Comparison of ENCODE assay signal across 9 cellular contexts in the genomic region with DNA sequence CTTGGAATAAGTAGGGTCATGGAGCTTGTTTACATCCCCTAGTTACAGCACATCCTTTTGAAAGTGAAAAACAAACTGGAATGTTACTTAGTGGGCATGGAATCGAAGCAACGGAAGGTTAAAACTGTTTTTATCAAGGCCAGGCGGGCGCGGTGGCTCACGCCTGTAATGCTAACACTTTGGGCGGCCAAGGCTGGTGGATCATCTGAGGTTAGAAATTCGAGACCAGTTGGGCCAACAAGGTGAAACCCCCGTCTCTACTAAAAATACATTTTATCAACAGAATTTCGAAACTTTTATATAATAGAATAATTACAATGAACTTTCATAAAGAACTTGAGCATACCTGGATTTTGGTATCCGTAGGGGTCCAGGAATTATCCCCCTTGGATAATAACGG. TPM values are rescaled to one million over a fixed set of nuclear protein-coding genes. Genes with fewer than 3 reads are reported as not detected.
DNase-seq lines count a peak whose midpoint lies in the region; TF ChIP-seq lines count a peak whose summit lies in the region.
"Had no signal": no experiment of that assay in that cellular context is flagged by ENCODE, and none has a peak within 500 bp of the region (broad histone marks: within the 10 kb centered on the region; RNA-seq: fewer than 3 reads in every experiment).

No MANE protein-coding gene starts in this region.

- peaks cover 20% of the 10 kb centered on the region; the same call in 1 of the 2 replicates for H4K20me1 ChIP-seq in BLaER1
- no peaks in the 10 kb centered on the region for H4K20me1 ChIP-seq in neural cell (ENCODE audit: insufficient read depth)

- no peak for TF ChIP-seq RAD21 in neural cell (conservative IDR thresholded peaks at IDR 0.05)

- H3K4me1 ChIP-seq in BLaER1 = peaks cover 27% of the 10 kb centered on the region
- peaks cover 3% of the 10 kb centered on the region for H3K4me1 ChIP-seq in NT2/D1 (ENCODE audit: insufficient read depth, insufficient read length)
- no peaks in the 10 kb centered on the region for H3K4me1 ChIP-seq in ectodermal cell (ENCODE audit: control insufficient read depth, insufficient read depth, low read length)

- H3K9ac ChIP-seq in BLaER1 (peak overlapping the region; percentile 95; the same call in 1 of the 2 replicates), NT2/D1 (ENCODE audit: insufficient read length, low read depth) (peak overlapping the region; percentile 92), neural cell (ENCODE audit: low read length) (peak overlapping the region; percentile 97)

- peaks cover 13% of the 10 kb centered on the region for H3K79me2 ChIP-seq in neural cell (replicated peaks; ENCODE audit: insufficient read depth, low read length)

- H3K9me3 ChIP-seq in BLaER1 (no peaks in the 10 kb centered on the region), NT2/D1 (ENCODE audit: insufficient read depth, low read length) (no peaks in the 10 kb centered on the region), ectodermal cell (ENCODE audit: control insufficient read depth, low read length) (no peaks in the 10 kb centered on the region), neural cell (ENCODE audit: low read length) (no peaks in the 10 kb centered on the region)

- peaks cover 29% of the 10 kb centered on the region for H3K36me3 ChIP-seq in BLaER1
- peaks cover 33% of the 10 kb centered on the region for H3K36me3 ChIP-seq in NT2/D1 (ENCODE audit: insufficient read depth, insufficient read length, low read length)
- peaks cover 16% of the 10 kb centered on the region for H3K36me3 ChIP-seq in ectodermal cell (ENCODE audit: control insufficient read depth, insufficient read depth, low read length)
- peaks cover 2% of the 10 kb centered on the region for H3K36me3 ChIP-seq in neural cell (ENCODE audit: insufficient read depth, low read length)

- H3K4me3 ChIP-seq in BLaER1 = no peak overlapping the region
- peak overlapping the region; percentile 77 for H3K4me3 ChIP-seq in NT2/D1 (ENCODE audit: insufficient read length, low read depth)
- peak overlapping the region; percentile 97 for H3K4me3 ChIP-seq in ectodermal cell (ENCODE audit: insufficient read depth, low read depth, low read length)
- H3K4me3 ChIP-seq in neural cell (ENCODE audit: low read length) = peak overlapping the region; percentile 100

- no peak for TF ChIP-seq EP300 in neural cell (conservative IDR thresholded peaks at IDR 0.05; ENCODE audit: poor library complexity, severe bottlenecking)

- no peak overlapping the region for H2AFZ ChIP-seq in neural cell (ENCODE audit: low read depth, low read length)

- no peaks in the 10 kb centered on the region for H3F3A ChIP-seq in neural cell (ENCODE audit: insufficient read depth, low read length, poor library complexity, severe bottlenecking)

- H3K4me2 ChIP-seq in BLaER1 (peak overlapping the region; percentile 89), neural cell (ENCODE audit: low read length) (peak overlapping the region; percentile 86)

- TF ChIP-seq CTCF in neural cell (IDR thresholded peaks at IDR 0.05; ENCODE audit: poor library complexity, severe bottlenecking) = no peak

- H3K27me3 ChIP-seq in BLaER1 (no peaks in the 10 kb centered on the region), NT2/D1 (ENCODE audit: insufficient read depth, insufficient read length) (no peaks in the 10 kb centered on the region), ectodermal cell (ENCODE audit: control insufficient read depth, insufficient read depth, low read length, poor library complexity, severe bottlenecking) (peaks cover 4% of the 10 kb centered on the region), neural cell (ENCODE audit: insufficient read depth, low read depth, low read length) (no peaks in the 10 kb centered on the region)

- H3K9me2 ChIP-seq in neural cell (ENCODE audit: insufficient read depth, low read length) = no peaks in the 10 kb centered on the region

- H3K27ac ChIP-seq in BLaER1 = no peak overlapping the region
- H3K27ac ChIP-seq in ectodermal cell (ENCODE audit: insufficient read depth, low read depth, low read length, poor library complexity, severe bottlenecking) = no peak overlapping the region
- H3K27ac ChIP-seq in neural cell (ENCODE audit: low read length) = peak overlapping the region; percentile 97

- DNase-seq in NT2/D1 (ENCODE audit: low read depth, low spot score) = no peak
- no peak for DNase-seq in activated effector memory CD4-positive, alpha-beta T cell treated with anti-CD3 and anti-CD28 coated beads, Interleukin-2, amount 50 U/mL, for 16 hours
- no peak for DNase-seq in superior temporal gyrus (ENCODE audit: extremely low spot score)
- no peak for DNase-seq in RPMI8226
- no peak for DNase-seq in occipital lobe (lab: John Stamatoyannopoulos, UW)
- DNase-seq: NCI-H2171 treated with DMSO at 0.1 percent for 48 hours had no signal

- WGBS in ectodermal cell, 2 experiments = 96 to 98% methylated on average over 10 to 12 of the region's 12 CpGs

TF ChIP-seq in neural cell, 6 proteins besides CTCF, POLR2A, EP300 and RAD21:
- no peak for TF ChIP-seq SMC3 (conservative IDR thresholded peaks at IDR 0.05; ENCODE audit: poor library complexity)
- TF ChIP-seq, protein P1, sequence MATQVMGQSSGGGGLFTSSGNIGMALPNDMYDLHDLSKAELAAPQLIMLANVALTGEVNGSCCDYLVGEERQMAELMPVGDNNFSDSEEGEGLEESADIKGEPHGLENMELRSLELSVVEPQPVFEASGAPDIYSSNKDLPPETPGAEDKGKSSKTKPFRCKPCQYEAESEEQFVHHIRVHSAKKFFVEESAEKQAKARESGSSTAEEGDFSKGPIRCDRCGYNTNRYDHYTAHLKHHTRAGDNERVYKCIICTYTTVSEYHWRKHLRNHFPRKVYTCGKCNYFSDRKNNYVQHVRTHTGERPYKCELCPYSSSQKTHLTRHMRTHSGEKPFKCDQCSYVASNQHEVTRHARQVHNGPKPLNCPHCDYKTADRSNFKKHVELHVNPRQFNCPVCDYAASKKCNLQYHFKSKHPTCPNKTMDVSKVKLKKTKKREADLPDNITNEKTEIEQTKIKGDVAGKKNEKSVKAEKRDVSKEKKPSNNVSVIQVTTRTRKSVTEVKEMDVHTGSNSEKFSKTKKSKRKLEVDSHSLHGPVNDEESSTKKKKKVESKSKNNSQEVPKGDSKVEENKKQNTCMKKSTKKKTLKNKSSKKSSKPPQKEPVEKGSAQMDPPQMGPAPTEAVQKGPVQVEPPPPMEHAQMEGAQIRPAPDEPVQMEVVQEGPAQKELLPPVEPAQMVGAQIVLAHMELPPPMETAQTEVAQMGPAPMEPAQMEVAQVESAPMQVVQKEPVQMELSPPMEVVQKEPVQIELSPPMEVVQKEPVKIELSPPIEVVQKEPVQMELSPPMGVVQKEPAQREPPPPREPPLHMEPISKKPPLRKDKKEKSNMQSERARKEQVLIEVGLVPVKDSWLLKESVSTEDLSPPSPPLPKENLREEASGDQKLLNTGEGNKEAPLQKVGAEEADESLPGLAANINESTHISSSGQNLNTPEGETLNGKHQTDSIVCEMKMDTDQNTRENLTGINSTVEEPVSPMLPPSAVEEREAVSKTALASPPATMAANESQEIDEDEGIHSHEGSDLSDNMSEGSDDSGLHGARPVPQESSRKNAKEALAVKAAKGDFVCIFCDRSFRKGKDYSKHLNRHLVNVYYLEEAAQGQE (IDR thresholded peaks at IDR 0.05; ENCODE audit: borderline replicate concordance) = no peak
- no peak for TF ChIP-seq TAF1 (IDR thresholded peaks at IDR 0.05; ENCODE audit: low read depth)
- TF ChIP-seq EZH2 (IDR thresholded peaks at IDR 0.05; ENCODE audit: borderline replicate concordance, insufficient read depth, low read length, poor library complexity, severe bottlenecking) = no peak
- no peak for TF ChIP-seq MXI1 (conservative IDR thresholded peaks at IDR 0.05; ENCODE audit: poor library complexity, severe bottlenecking)
- TF ChIP-seq POLR2AphosphoS5 (IDR thresholded peaks at IDR 0.05) = no peak

RNA-seq across cellular contexts. Expression of gene TMED4, which starts 1.1 kb away (rescaled TPM):
- 105 TPM for polyA plus RNA-seq in ectodermal cell (2013, experiment 1 of 4)
- polyA plus RNA-seq in ectodermal cell (2013, experiment 2 of 4) = 110 TPM
- 90.0 TPM for polyA plus RNA-seq in ectodermal cell (2013, experiment 3 of 4)
- 102 TPM for polyA plus RNA-seq in ectodermal cell (2013, experiment 4 of 4)
- 158 and 202 TPM in 2 replicates for polyA plus RNA-seq in neural cell
- polyA minus RNA-seq in neural cell = 97.9 and 107 TPM in 2 replicates
- 74.2 TPM for total RNA-seq in occipital lobe

RNA-seq across cellular contexts. Expression of gene DDX56, which starts 9.4 kb away (rescaled TPM):
- polyA plus RNA-seq in ectodermal cell (2013, experiment 1 of 4) = 80.0 TPM
- polyA plus RNA-seq in ectodermal cell (2013, experiment 2 of 4) = 82.4 TPM
- 55.7 TPM for polyA plus RNA-seq in ectodermal cell (2013, experiment 3 of 4)
- polyA plus RNA-seq in ectodermal cell (2013, experiment 4 of 4) = 71.8 TPM
- 80.6 and 86.6 TPM in 2 replicates for polyA plus RNA-seq in neural cell
- 52.0 and 56.2 TPM in 2 replicates for polyA minus RNA-seq in neural cell
- 46.8 TPM for total RNA-seq in occipital lobe

RNA-seq across cellular contexts. Expression of gene OGDH, which starts 23.3 kb away (rescaled TPM):
- polyA plus RNA-seq in ectodermal cell (2013, experiment 1 of 4) = 83.9 TPM
- 85.1 TPM for polyA plus RNA-seq in ectodermal cell (2013, experiment 2 of 4)
- polyA plus RNA-seq in ectodermal cell (2013, experiment 3 of 4) = 51.5 TPM
- polyA plus RNA-seq in ectodermal cell (2013, experiment 4 of 4) = 55.7 TPM
- polyA plus RNA-seq in neural cell = 16.9 and 23.6 TPM in 2 replicates
- 49.3 and 55.3 TPM in 2 replicates for polyA minus RNA-seq in neural cell
- 40.9 TPM for total RNA-seq in occipital lobe

RNA-seq across cellular contexts. Expression of gene NPC1L1, which starts 42.0 kb away (rescaled TPM):
- polyA plus RNA-seq in ectodermal cell (2013, experiment 1 of 4) = 0.48 TPM
- polyA plus RNA-seq in ectodermal cell (2013, experiment 2 of 4) = 0.28 TPM
- polyA plus RNA-seq in ectodermal cell (2013, experiment 3 of 4) = 0.32 TPM
- 0.20 TPM for polyA plus RNA-seq in ectodermal cell (2013, experiment 4 of 4)
- polyA plus RNA-seq in neural cell = 0.20 TPM in 1 of 2 replicates, not detected in the other
- not detected in 2 replicates for polyA minus RNA-seq in neural cell
- 0.16 TPM for total RNA-seq in occipital lobe
